Comparison of ENCODE assay signal across 1 cellular context in the genomic region with DNA sequence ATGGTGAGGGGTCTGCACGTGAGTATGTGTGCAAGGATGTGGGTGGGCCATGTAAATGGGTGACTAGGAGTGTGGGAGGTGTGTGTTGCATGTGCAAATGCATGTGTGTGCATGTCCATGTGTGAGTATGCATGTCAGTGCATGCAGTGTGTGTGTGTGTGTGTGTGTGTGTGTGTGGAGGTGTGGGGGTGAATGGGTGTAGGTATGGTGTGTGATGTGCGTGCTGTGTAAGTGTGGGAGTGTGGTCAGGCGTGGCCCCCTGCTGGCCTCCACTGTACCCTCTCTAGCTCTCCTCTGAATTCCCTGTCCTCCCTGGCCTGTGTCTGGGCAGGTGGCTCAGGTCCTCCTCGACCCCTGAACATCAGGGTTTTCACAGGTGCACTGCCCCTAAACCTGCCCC.
TF ChIP-seq lines count a peak whose summit lies in the region.

No MANE protein-coding gene starts in this region.

TF ChIP-seq in HEK293, 187 proteins besides CTCF, POLR2A, EP300 and RAD21 (continued from another document):
- TF ChIP-seq ZNF747 (tag by site-specific recombination; IDR thresholded peaks at IDR 0.05) (no peak), GLIS2 (tag by site-specific recombination; IDR thresholded peaks at IDR 0.05) (peak; percentile 34; the same call in 1 of the 2 replicates), HOXA7 (CRISPR knock-in tag; IDR thresholded peaks at IDR 0.05; ENCODE audit: borderline replicate concordance) (no peak), EGR2 (tag by site-specific recombination; IDR thresholded peaks at IDR 0.05; ENCODE audit: low read depth) (peak; percentile 88), ZFHX2 (tag by site-specific recombination; conservative IDR thresholded peaks at IDR 0.05) (peak; percentile 91)
